1 cellular context compared by ENCODE assay signal in the genomic region with DNA sequence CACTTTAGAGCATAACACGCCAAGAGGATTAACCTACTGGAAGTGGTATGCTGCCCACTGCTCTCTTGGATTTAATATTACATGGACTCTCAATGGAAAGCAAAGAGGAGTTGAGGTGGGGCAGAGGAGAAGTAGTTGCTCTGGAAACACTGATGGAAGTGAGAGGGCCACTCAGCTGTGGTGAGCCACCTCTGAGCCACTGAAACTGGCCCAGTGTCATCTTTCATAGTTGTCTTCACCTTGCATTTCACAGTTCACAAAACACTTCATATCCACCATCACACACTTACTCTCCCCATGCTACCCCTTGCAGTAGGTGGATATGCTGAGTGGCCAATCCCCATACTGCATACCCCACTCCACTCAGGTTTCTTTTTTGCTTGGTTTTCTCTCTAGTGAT.
TF ChIP-seq lines count a peak whose summit lies in the region.

No MANE protein-coding gene starts in this region.

TF ChIP-seq in H1, 55 proteins besides CTCF, POLR2A, EP300 and RAD21:
- TF ChIP-seq TEAD4 (IDR thresholded peaks at IDR 0.05; ENCODE audit: low read depth, low read length) (no peak), TBP (IDR thresholded peaks at IDR 0.05; ENCODE audit: low read depth, low read length) (no peak), EZH2 (IDR thresholded peaks at IDR 0.05; ENCODE audit: low read depth, low read length, severe bottlenecking) (no peak), RXRA (IDR thresholded peaks at IDR 0.05; ENCODE audit: insufficient read depth, low read depth, low read length) (no peak), KDM4A (IDR thresholded peaks at IDR 0.05; ENCODE audit: low read depth, low read length, severe bottlenecking) (no peak), GABPA (IDR thresholded peaks at IDR 0.05; ENCODE audit: borderline replicate concordance, insufficient read depth, low read length) (no peak), ATF2 (IDR thresholded peaks at IDR 0.05; ENCODE audit: low read length) (no peak)
